ENCODE assay signal across 12 cellular contexts in the genomic region with DNA sequence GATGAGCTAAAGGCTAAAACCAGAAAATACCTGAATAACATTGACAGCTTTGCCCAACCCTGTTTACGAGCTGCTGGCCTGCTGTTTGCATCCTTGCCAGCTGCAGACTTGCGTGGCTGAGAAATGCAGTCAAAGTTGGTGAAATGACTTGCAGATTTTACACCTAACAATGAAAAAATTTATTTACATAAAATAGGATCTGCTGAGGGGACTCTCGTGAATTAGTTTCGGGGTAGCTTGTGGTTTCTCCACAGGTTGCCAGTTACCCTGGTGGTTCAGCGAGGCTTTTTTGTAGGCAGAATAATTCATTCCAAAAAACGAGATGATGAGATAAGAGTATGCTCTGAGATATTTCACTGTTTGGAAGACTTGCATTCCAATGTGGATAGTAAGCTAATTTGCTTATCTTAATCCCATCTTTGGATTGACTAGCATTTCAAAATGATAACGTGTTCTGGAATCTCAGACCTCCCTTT.
A peak's percentile ranks its signal among the peaks of the same experiment; 100 is the strongest.
DNase-seq lines count a peak whose midpoint lies in the region; ATAC-seq and TF ChIP-seq lines count a peak whose summit lies in the region.
"Had no signal": no experiment of that assay in that cellular context is flagged by ENCODE, and none has a peak within 500 bp of the region (broad histone marks: within the 10 kb centered on the region; RNA-seq: fewer than 3 reads in every experiment).

No MANE protein-coding gene starts in this region.

- H2BK120ac ChIP-seq in mesendoderm (ENCODE audit: low read depth, low read length), result no peak overlapping the region

- H3K4ac ChIP-seq in mesendoderm (ENCODE audit: low read depth, low read length), result peak overlapping the region; percentile 42

- H2BK15ac ChIP-seq in mesendoderm (replicated peaks; ENCODE audit: low read depth), result no peak overlapping the region

- no peak overlapping the region for H3K4me3 ChIP-seq in Loucy (ENCODE audit: low read length, poor library complexity, severe bottlenecking)
- no peak overlapping the region for H3K4me3 ChIP-seq in astrocyte of the spinal cord (ENCODE audit: low read depth, low read length)
- no peak overlapping the region for H3K4me3 ChIP-seq in mesendoderm (ENCODE audit: low read length)

- peak overlapping the region; percentile 44 for H3K18ac ChIP-seq in mesendoderm (ENCODE audit: low read length)

- H2BK5ac ChIP-seq in mesendoderm (ENCODE audit: low read length), result no peak overlapping the region

- H3K9me2 ChIP-seq in Loucy (replicated peaks; ENCODE audit: low read depth, low read length), result no peaks in the 10 kb centered on the region

- no peak overlapping the region for H4K5ac ChIP-seq in mesendoderm (ENCODE audit: low read length)

- DNase-seq in Daoy (ENCODE audit: low read depth) (peak; percentile 71), astrocyte of the spinal cord (ENCODE audit: low read depth, low spot score) (peak; percentile 34), mesendoderm (peak; percentile 94), head of caudate nucleus (no peak)
- DNase-seq: activated CD4-positive, alpha-beta T cell treated with anti-CD3 and anti-CD28 coated beads for 1 hour; DMS79 treated with DMSO at 0.1 percent for 48 hours; retina had no signal

- no peaks in the 10 kb centered on the region for H3K79me1 ChIP-seq in mesendoderm (ENCODE audit: low read length)

- no peak overlapping the region for H2AFZ ChIP-seq in Loucy (ENCODE audit: low read length)

- H3K79me2 ChIP-seq in Loucy (ENCODE audit: insufficient read depth, low read length) (no peaks in the 10 kb centered on the region), mesendoderm (ENCODE audit: control insufficient read depth, insufficient read depth, low read length) (no peaks in the 10 kb centered on the region)

- H3F3A ChIP-seq in Loucy (ENCODE audit: low read depth), result no peaks in the 10 kb centered on the region

- H3K4me2 ChIP-seq in Loucy (ENCODE audit: low read depth, low read length, poor library complexity, severe bottlenecking) (peak overlapping the region; percentile 1), mesendoderm (ENCODE audit: low read length) (no peak overlapping the region)
- H3K4me2 ChIP-seq: KMS-11 had no signal

- H4K20me1 ChIP-seq in Loucy (ENCODE audit: insufficient read depth, low read length, poor library complexity, severe bottlenecking), result no peaks in the 10 kb centered on the region

- H3K9ac ChIP-seq in Loucy (ENCODE audit: low read depth, low read length, poor library complexity, severe bottlenecking) (no peak overlapping the region), mesendoderm (ENCODE audit: low read length) (no peak overlapping the region)
- H3K9ac ChIP-seq: KMS-11 had no signal

- in situ Hi-C loops in astrocyte of the spinal cord (cut with HindIII; ENCODE audit: low sequenced_read_pairs), result no loop called here

- H2AK5ac ChIP-seq in mesendoderm (ENCODE audit: low read length), result no peak overlapping the region

- H3K27me3 ChIP-seq in Loucy (ENCODE audit: insufficient read depth, low read length, poor library complexity, severe bottlenecking) (no peaks in the 10 kb centered on the region), mesendoderm (ENCODE audit: insufficient read depth, low read length, poor library complexity) (no peaks in the 10 kb centered on the region)

- H3K27ac ChIP-seq in mesendoderm (ENCODE audit: low read depth, low read length), result no peak overlapping the region
- H3K27ac ChIP-seq: KMS-11 had no signal

- H4K8ac ChIP-seq in mesendoderm (ENCODE audit: low read depth, low read length), result no peak overlapping the region

- no peak overlapping the region for H3K23ac ChIP-seq in mesendoderm (ENCODE audit: low read length)

- intact Hi-C loops in head of caudate nucleus (cut with DNase I), result no loop called here

- no peak for TF ChIP-seq CTCF in Loucy (conservative IDR thresholded peaks at IDR 0.05; ENCODE audit: low read length)
- no peak for TF ChIP-seq CTCF in astrocyte of the spinal cord (IDR thresholded peaks at IDR 0.05; ENCODE audit: low read depth, low read length)

- ATAC-seq in HG03565 (IDR thresholded peaks at IDR 0.05; ENCODE audit: unreplicated experiment), result no peak
- no peak for ATAC-seq in HG03025 (IDR thresholded peaks at IDR 0.05; ENCODE audit: low FRiP score, unreplicated experiment)
- ATAC-seq in GM21576 (IDR thresholded peaks at IDR 0.05; ENCODE audit: unreplicated experiment), result no peak

- H3K36me3 ChIP-seq in Loucy (ENCODE audit: insufficient read depth, low read length) (no peaks in the 10 kb centered on the region), mesendoderm (ENCODE audit: control insufficient read depth, insufficient read depth, low read length) (no peaks in the 10 kb centered on the region)

- H3K4me1 ChIP-seq in Loucy (ENCODE audit: insufficient read depth, low read length, poor library complexity, severe bottlenecking) (peaks cover 16% of the 10 kb centered on the region), mesendoderm (ENCODE audit: control insufficient read depth, low read depth, low read length) (peaks cover 19% of the 10 kb centered on the region)

- no CpG with 5 or more reads among the region's 7 CpGs for WGBS in mesendoderm (ENCODE audit: extremely low coverage, insufficient coverage, low lambda C conversion rate)

- no peaks in the 10 kb centered on the region for H3K9me3 ChIP-seq in Loucy (ENCODE audit: insufficient read depth, low read depth, low read length)

- H3K56ac ChIP-seq in mesendoderm (ENCODE audit: low read length), result no peak overlapping the region

Comparison
In these comparisons a context has a peak if more than half of its experiments do, and no peak if none do; other contexts are left out.
1. DNase-seq: peak in Daoy (single experiment), astrocyte of the spinal cord (single experiment) and mesendoderm (single experiment); none in head of caudate nucleus (0 of 42).